In genomic region chr11:45314900-45315299, GRCh38 we compare ENCODE assay signal across 20 cellular contexts. TPM values are rescaled to one million over a fixed set of nuclear protein-coding genes. Genes with fewer than 3 reads are reported as not detected.
"Had no signal": no experiment of that assay in that cellular context is flagged by ENCODE, and none has a peak within 500 bp of the region (broad histone marks: within the 10 kb centered on the region; RNA-seq: fewer than 3 reads in every experiment).

No MANE protein-coding gene starts in this region.

- H3K4me1 Mint-ChIP-seq: IgD-negative memory B cell had no signal

- H3K36me3 Mint-ChIP-seq: IgD-negative memory B cell had no signal

- H3K27ac Mint-ChIP-seq: IgD-negative memory B cell had no signal

- H3K9ac ChIP-seq: KMS-11 had no signal

- H3K4me2 ChIP-seq: KMS-11 had no signal

- H3K36me3 ChIP-seq: SJCRH30 had no signal

- H3K4me3 Mint-ChIP-seq: IgD-negative memory B cell had no signal

- H3K4me1 ChIP-seq: SJCRH30 had no signal

- H3K9me3 ChIP-seq: SJCRH30 had no signal

- H3K27ac ChIP-seq: KMS-11, RWPE1, SJCRH30 had no signal

- ATAC-seq: HepG2, K562, Panc1, SK-N-SH treated with all-trans-retinoic acid at 6 μM for 48 hours had no signal

- DNase-seq: Kasumi-1, MM.1S, NCI-H1436, NCI-H187, NCI-H2081 treated with DMSO at 0.1 percent for 48 hours, NCI-H2171, NCI-H226, NCI-H446, NCI-H510A, NCI-H524 treated with DMSO at 0.1 percent for 48 hours, NCI-H69, SHP77 treated with DMSO at 0.1 percent for 48 hours, SJCRH30 had no signal

- H3K4me3 ChIP-seq: K562, SJCRH30 had no signal

RNA-seq across cellular contexts. Expression of gene SYT13, which starts 28.8 kb away (rescaled TPM):
- total RNA-seq: SJCRH30 had no signal
- polyA plus RNA-seq: IgD-negative memory B cell had no signal
